In the genomic region with DNA sequence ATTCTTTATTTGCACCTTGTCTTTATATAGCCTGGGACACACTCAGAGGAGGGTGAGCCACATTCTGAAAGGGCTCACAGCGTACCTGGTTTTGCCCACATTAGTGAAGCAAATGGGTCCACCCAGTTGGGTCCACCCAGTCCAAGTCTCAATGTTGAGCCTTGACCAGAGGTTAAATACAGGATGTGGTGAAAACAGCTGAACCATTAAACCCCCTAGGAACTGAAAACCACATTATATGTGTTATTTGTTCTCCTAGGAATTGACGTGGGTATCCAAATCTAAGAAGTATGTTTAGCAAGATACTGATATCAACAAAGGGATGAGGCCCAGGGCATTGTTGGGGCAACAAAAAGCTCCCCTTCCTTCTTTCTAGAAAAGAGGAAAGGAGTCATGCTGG, we compare ENCODE assay signal across 1 cellular context.
TF ChIP-seq lines count a peak whose summit lies in the region.

No MANE protein-coding gene starts in this region.

TF ChIP-seq in HepG2, 621 proteins besides CTCF, POLR2A, EP300 and RAD21 (continued from another document):
- TF ChIP-seq, protein P1, sequence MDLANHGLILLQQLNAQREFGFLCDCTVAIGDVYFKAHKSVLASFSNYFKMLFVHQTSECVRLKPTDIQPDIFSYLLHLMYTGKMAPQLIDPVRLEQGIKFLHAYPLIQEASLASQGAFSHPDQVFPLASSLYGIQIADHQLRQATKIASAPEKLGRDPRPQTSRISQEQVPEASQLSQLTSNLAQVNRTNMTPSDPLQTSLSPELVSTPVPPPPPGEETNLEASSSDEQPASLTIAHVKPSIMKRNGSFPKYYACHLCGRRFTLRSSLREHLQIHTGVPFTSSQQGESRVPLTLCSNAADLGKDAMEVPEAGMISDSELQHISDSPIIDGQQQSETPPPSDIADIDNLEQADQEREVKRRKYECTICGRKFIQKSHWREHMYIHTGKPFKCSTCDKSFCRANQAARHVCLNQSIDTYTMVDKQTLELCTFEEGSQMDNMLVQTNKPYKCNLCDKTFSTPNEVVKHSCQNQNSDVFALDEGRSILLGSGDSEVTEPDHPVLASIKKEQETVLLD (CRISPR knock-in tag; IDR thresholded peaks at IDR 0.05; ENCODE audit: low read depth) = no peak
- TF ChIP-seq CHCHD3 (CRISPR knock-in tag; IDR thresholded peaks at IDR 0.05) = no peak
- no peak for TF ChIP-seq HNF1B (CRISPR knock-in tag; IDR thresholded peaks at IDR 0.05)
- TF ChIP-seq NR2F2 (IDR thresholded peaks at IDR 0.05; ENCODE audit: borderline replicate concordance, low read depth) = no peak
- no peak for TF ChIP-seq PAXIP1 (CRISPR knock-in tag; conservative IDR thresholded peaks at IDR 0.05)
- no peak for TF ChIP-seq ZNF75D (CRISPR knock-in tag; IDR thresholded peaks at IDR 0.05; ENCODE audit: borderline replicate concordance)
- TF ChIP-seq FOXM1 (CRISPR knock-in tag; IDR thresholded peaks at IDR 0.05) = no peak
- TF ChIP-seq, protein P2, sequence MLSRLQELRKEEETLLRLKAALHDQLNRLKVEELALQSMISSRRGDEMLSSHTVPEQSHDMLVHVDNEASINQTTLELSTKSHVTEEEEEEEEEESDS (CRISPR knock-in tag; IDR thresholded peaks at IDR 0.05; ENCODE audit: borderline replicate concordance) = no peak
- no peak for TF ChIP-seq GPN1 (CRISPR knock-in tag; IDR thresholded peaks at IDR 0.05; ENCODE audit: borderline replicate concordance)
